ENCODE assay signal across 8 cellular contexts in the genomic region with DNA sequence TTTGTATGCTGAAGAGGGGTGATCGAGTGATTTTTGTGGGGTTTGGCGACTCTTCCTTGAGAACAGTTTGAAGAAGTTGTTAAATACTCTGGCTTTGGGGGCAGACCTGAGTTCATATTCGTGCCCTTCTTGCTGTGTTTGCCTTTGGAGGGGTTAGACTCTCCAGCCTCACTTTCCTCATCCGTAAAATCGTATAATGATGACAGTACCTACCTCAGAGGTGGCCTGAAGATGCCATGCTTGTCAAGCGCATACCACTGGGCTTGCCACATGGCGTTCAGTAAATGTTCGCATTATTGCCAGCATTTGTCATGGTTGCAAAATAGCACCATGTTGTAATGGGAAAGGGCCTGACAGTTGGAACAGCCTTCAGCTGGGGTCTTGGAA. TPM values are rescaled to one million over a fixed set of nuclear protein-coding genes. Genes with fewer than 3 reads are reported as not detected.
A peak's percentile ranks its signal among the peaks of the same experiment; 100 is the strongest.
DNase-seq lines count a peak whose midpoint lies in the region; ATAC-seq, FAIRE-seq and TF ChIP-seq lines count a peak whose summit lies in the region.

No MANE protein-coding gene starts in this region.

- peaks cover 2% of the 10 kb centered on the region for H3K9me3 Mint-ChIP-seq in MCF 10A (ENCODE audit: unreplicated experiment)
- H3K9me3 Mint-ChIP-seq in stimulated activated naive B cell treated with anti-CD40 and anti-IgM and Interleukin-4, amounts not matched to agents 10 μg/mL and 1 μg/mL and 100 μg/mL, for 72 hours: no peaks in the 10 kb centered on the region

- intact Hi-C loops in MCF 10A (cut with micrococcal nuclease): loop anchor here (2.0 kb wide), 2 partner anchors 53 to 145 kb away; partner anchors contain the start of gene COA1
- intact Hi-C loops in kidney (cut with DNase I): loop anchor here (5.0 kb wide), 1 partner anchor 113 kb away; no protein-coding TSS in a partner anchor

- DNase-seq in activated CD8-positive, alpha-beta memory T cell treated with anti-CD3 and anti-CD28 coated beads for 24 hours: peak; percentile 77
- no peak for DNase-seq in activated CD8-positive, alpha-beta memory T cell treated with anti-CD3 and anti-CD28 coated beads, Interleukin-2, amount 50 U/mL, for 48 hours
- DNase-seq in SIG-M5 (lab: John Stamatoyannopoulos, UW) (peak; percentile 42), MCF 10A (ENCODE audit: unreplicated experiment) (peak; percentile 93), kidney (no peak), COLO829 (ENCODE audit: low spot score) (no peak), NCI-H146 treated with DMSO at 0.1 percent for 48 hours (lab: John Stamatoyannopoulos, UW; ENCODE audit: unreplicated experiment) (no peak)
- DNase-seq in stimulated activated naive B cell treated with anti-CD40 and anti-IgM and Interleukin-4, amounts not matched to agents 10 μg/mL and 1 μg/mL and 100 μg/mL, for 72 hours: no peak

- H3K4me1 Mint-ChIP-seq in MCF 10A (ENCODE audit: insufficient read depth, unreplicated experiment): peaks cover 23% of the 10 kb centered on the region
- peaks cover 25 to 51% of the 10 kb centered on the region in 2 donors for H3K4me1 Mint-ChIP-seq in stimulated activated naive B cell treated with anti-CD40 and anti-IgM and Interleukin-4, amounts not matched to agents 10 μg/mL and 1 μg/mL and 100 μg/mL, for 72 hours

- FAIRE-seq in kidney (lab: Jason Lieb, UNC): no peak

- no peaks in the 10 kb centered on the region for H3K9me3 ChIP-seq in kidney (ENCODE audit: control insufficient read depth in 1 of 2, low read length in 2 of 2)

- BruUV-seq in MCF 10A (replicated peaks; lab: Mats Ljungman, UMichigan): TSS peak; percentile 31

- peak overlapping the region; percentile 95 for H3K27ac Mint-ChIP-seq in MCF 10A (ENCODE audit: low read depth, unreplicated experiment)
- H3K27ac Mint-ChIP-seq in stimulated activated naive B cell treated with anti-CD40 and anti-IgM and Interleukin-4, amounts not matched to agents 10 μg/mL and 1 μg/mL and 100 μg/mL, for 72 hours: peak overlapping the region; percentile 90

- POLR2A ChIA-PET in MCF 10A (lab: Yijun Ruan, JAX): interaction anchor here (0.6 to 9.8 kb wide), 25 partner anchors 8 to 1091 kb away, joined by 3 to 182 read pairs (median 17); partner anchors contain the start of genes BLVRA, COA1, MRPL32 and MRPS24

- no peak for ATAC-seq in stimulated activated naive B cell treated with anti-CD40 and anti-IgM and Interleukin-4, amounts not matched to agents 10 μg/mL and 1 μg/mL and 100 μg/mL, for 72 hours (replicated peaks)

- CTCF ChIA-PET in MCF 10A (lab: Yijun Ruan, JAX): interaction anchor here (0.6 to 12.2 kb wide), 11 partner anchors 34 to 654 kb away, joined by 3 to 211 read pairs (median 4); no protein-coding TSS in a partner anchor

- no peaks in the 10 kb centered on the region for H3K36me3 ChIP-seq in kidney (ENCODE audit: control insufficient read depth in 1 of 2, insufficient read depth in 2 of 2, low read length in 2 of 2)

- H3K4me3 ChIP-seq in kidney (ENCODE audit: low read length in 2 of 2): peak overlapping the region; percentile 86

- H3K27me3 Mint-ChIP-seq in MCF 10A (ENCODE audit: insufficient read depth, unreplicated experiment): no peaks in the 10 kb centered on the region
- peaks cover 0 to 11% of the 10 kb centered on the region in 2 donors for H3K27me3 Mint-ChIP-seq in stimulated activated naive B cell treated with anti-CD40 and anti-IgM and Interleukin-4, amounts not matched to agents 10 μg/mL and 1 μg/mL and 100 μg/mL, for 72 hours

- peak overlapping the region; percentile 74 to 85 for H3K9ac ChIP-seq in kidney (ENCODE audit: low read length in 2 of 2)

- no peak for TF ChIP-seq CTCF in MCF 10A (IDR thresholded peaks at IDR 0.05; ENCODE audit: unreplicated experiment)
- TF ChIP-seq CTCF in kidney (IDR thresholded peaks at IDR 0.05; ENCODE audit: borderline replicate concordance, extremely low read depth, insufficient read depth): no peak

- H3K4me3 Mint-ChIP-seq in MCF 10A (ENCODE audit: unreplicated experiment): peak overlapping the region; percentile 93
- peak overlapping the region; percentile 87 to 98 for H3K4me3 Mint-ChIP-seq in stimulated activated naive B cell treated with anti-CD40 and anti-IgM and Interleukin-4, amounts not matched to agents 10 μg/mL and 1 μg/mL and 100 μg/mL, for 72 hours

- H3K4me1 ChIP-seq in kidney (ENCODE audit: control insufficient read depth in 1 of 2, insufficient read depth in 1 of 2, low read depth in 1 of 2, low read length in 2 of 2): peaks cover 4 to 5% of the 10 kb centered on the region in 2 donors

- H3K27ac ChIP-seq in kidney (ENCODE audit: low read depth in 2 of 2, low read length in 2 of 2): peak overlapping the region; percentile 89

- peaks cover 15% of the 10 kb centered on the region for H3K36me3 Mint-ChIP-seq in MCF 10A (ENCODE audit: insufficient read depth, unreplicated experiment)
- peaks cover 0 to 1% of the 10 kb centered on the region in 2 donors for H3K36me3 Mint-ChIP-seq in stimulated activated naive B cell treated with anti-CD40 and anti-IgM and Interleukin-4, amounts not matched to agents 10 μg/mL and 1 μg/mL and 100 μg/mL, for 72 hours

RNA-seq across cellular contexts. Expression of gene STK17A, which starts 1.3 kb away (rescaled TPM):
- total RNA-seq in MCF 10A (2022) (27.2 and 51.6 TPM in 2 replicates), kidney (15.5 TPM)
- 12.8 TPM for polyA plus RNA-seq in kidney (ENCODE audit: insufficient read depth, low read depth, low replicate concordance)

Comparison
In these comparisons a context has a peak if more than half of its experiments do, and no peak if none do; other contexts are left out.
1. DNase-seq: peak in activated CD8-positive, alpha-beta memory T cell treated with anti-CD3 and anti-CD28 coated beads for 24 hours (single experiment), SIG-M5 (single experiment) and MCF 10A (single experiment); none in activated CD8-positive, alpha-beta memory T cell treated with anti-CD3 and anti-CD28 coated beads, Interleukin-2, amount 50 U/mL, for 48 hours (single experiment), kidney (single experiment), stimulated activated naive B cell treated with anti-CD40 and anti-IgM and Interleukin-4, amounts not matched to agents 10 μg/mL and 1 μg/mL and 100 μg/mL, for 72 hours (single experiment), COLO829 (single experiment) and NCI-H146 treated with DMSO at 0.1 percent for 48 hours (single experiment).